19 cellular contexts compared by ENCODE assay signal in the genomic region with DNA sequence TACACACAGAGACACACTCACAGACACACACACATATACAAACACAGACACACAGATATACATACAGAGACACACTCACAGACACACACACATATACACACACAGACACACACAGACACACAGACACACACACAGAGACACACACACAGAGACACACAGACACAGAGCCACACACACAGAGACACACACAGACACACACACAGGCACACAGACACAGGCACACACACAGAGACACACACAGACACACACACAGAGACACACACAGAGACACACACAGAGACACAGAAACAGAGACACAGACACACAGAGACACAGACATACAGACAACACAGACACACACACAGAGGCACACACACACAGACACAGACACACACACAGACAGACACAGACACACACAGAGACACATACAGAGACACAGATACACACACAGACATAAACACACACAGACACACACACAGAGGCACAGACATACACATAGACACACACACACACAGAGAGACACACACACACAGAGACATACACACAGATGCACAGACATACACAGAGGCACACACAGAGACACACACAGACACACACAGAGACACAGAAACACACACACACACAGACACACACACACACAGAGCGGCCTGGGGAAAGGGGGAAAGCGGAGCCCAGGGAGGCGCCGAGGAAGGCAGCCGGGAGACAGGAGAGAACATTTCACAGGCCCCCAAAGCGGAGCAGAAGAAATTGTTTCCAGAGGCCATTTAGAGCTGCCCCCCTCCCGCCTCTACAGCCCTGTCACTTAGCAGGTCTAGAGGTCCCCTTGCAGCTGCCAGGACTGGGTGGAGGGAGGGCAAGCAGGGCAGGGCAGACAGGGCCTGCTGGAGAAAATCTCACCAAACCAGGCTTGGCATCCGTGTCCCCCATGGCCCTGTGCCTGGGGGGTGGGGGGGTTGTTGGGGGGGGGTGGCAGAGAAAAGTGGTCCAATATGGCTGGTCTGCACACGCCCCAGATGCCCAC. TPM values are rescaled to one million over a fixed set of nuclear protein-coding genes. Genes with fewer than 3 reads are reported as not detected.
DNase-seq lines count a peak whose midpoint lies in the region; ATAC-seq, FAIRE-seq and TF ChIP-seq lines count a peak whose summit lies in the region.
"Had no signal": no experiment of that assay in that cellular context is flagged by ENCODE, and none has a peak within 500 bp of the region (broad histone marks: within the 10 kb centered on the region; RNA-seq: fewer than 3 reads in every experiment).

No MANE protein-coding gene starts in this region.

- H3K79me1 ChIP-seq in IMR-90 (ENCODE audit: low read depth in 1 of 2, low read length in 2 of 2) (no peaks in the 10 kb centered on the region), H1 (ENCODE audit: low read depth, low read length) (no peaks in the 10 kb centered on the region)

- no peak overlapping the region for H3K18ac ChIP-seq in IMR-90 (ENCODE audit: low read depth, low read length)
- no peak overlapping the region; the same call in 1 of the 2 replicates for H3K18ac ChIP-seq in H1 (ENCODE audit: extremely low read depth, low read length)

- TF ChIP-seq CTCF in A549 (IDR thresholded peaks at IDR 0.05) (no peak), IMR-90 (conservative IDR thresholded peaks at IDR 0.05; ENCODE audit: low read depth, low read length) (no peak), H1 (IDR thresholded peaks at IDR 0.05; ENCODE audit: control extremely low read depth in 1 of 3, insufficient read depth in 1 of 3, low read depth in 1 of 3, low read length in 3 of 3) (no peak), upper lobe of right lung (IDR thresholded peaks at IDR 0.05) (no peak)

- no peak overlapping the region for H3K4me3 ChIP-seq in A549
- H3K4me3 ChIP-seq in IMR-90 (ENCODE audit: insufficient read depth, low read depth, low read length), result no peak overlapping the region
- H3K4me3 ChIP-seq in H1 (ENCODE audit: extremely low read depth in 1 of 4, insufficient read depth in 2 of 4, low read depth in 3 of 4, low read length in 4 of 4), result no peak overlapping the region
- no peak overlapping the region for H3K4me3 ChIP-seq in upper lobe of right lung
- H3K4me3 ChIP-seq: SJCRH30 had no signal

- FAIRE-seq in A549 (lab: Jason Lieb, UNC) (peak; percentile 74), H1 (lab: Jason Lieb, UNC) (no peak)

- H3K23me2 ChIP-seq in H1 (ENCODE audit: low read depth, low read length), result peaks cover 8% of the 10 kb centered on the region; the same call in 1 of the 2 replicates

- H3K79me2 ChIP-seq in H1 (ENCODE audit: control insufficient read depth in 1 of 2, insufficient read depth in 2 of 2, low read length in 2 of 2), result no peaks in the 10 kb centered on the region; a peak in 1 of 4 replicates

- POLR2A ChIA-PET in A549 (lab: Yijun Ruan, JAX) (no interaction called here), IMR-90 (lab: Charles Lee; ENCODE audit: unreplicated experiment) (no interaction called here), H1 (lab: Charles Lee; ENCODE audit: partially characterized antibody) (no interaction called here)

- CTCF ChIA-PET in A549 (lab: Yijun Ruan, JAX), result no interaction called here
- CTCF ChIA-PET in IMR-90 (lab: Yijun Ruan, JAX), result no interaction called here
- CTCF ChIA-PET in H1 (lab: Charles Lee; ENCODE audit: partially characterized antibody), result interaction anchor here (0.6 kb wide), 1 partner anchor 10 kb away, joined by 3 read pairs; no protein-coding TSS in a partner anchor

- TF ChIP-seq POLR2A in A549 (IDR thresholded peaks at IDR 0.05; ENCODE audit: low read length) (no peak), IMR-90 (IDR thresholded peaks at IDR 0.05; ENCODE audit: low read depth, low read length) (no peak), H1 (IDR thresholded peaks at IDR 0.05; ENCODE audit: control extremely low read depth in 1 of 2, low read depth in 2 of 2, low read length in 2 of 2) (no peak)

- H2BK15ac ChIP-seq in IMR-90 (ENCODE audit: low read depth, low read length) (no peak overlapping the region), H1 (ENCODE audit: low read length) (no peak overlapping the region)

- intact Hi-C loops in IMR-90 (cut with micrococcal nuclease) (no loop called here), upper lobe of right lung (cut with DNase I) (no loop called here)

- dilution Hi-C loops in IMR-90 (cut with HindIII; ENCODE audit: low sequenced_read_pairs, unreplicated experiment), result no loop called here

- in situ Hi-C loops in IMR-90 (cut with MboI; ENCODE audit: low sequenced_read_pairs), result no loop called here

- H2AFZ ChIP-seq in IMR-90 (replicated peaks; ENCODE audit: low read length, poor library complexity) (no peak overlapping the region), H1 (ENCODE audit: low read length) (no peak overlapping the region)

- ATAC-seq in A549 (no peak), IMR-90 (ENCODE audit: low read depth) (no peak), HG02610 (IDR thresholded peaks at IDR 0.05; ENCODE audit: unreplicated experiment) (no peak), HG02798 (IDR thresholded peaks at IDR 0.05; ENCODE audit: poor library complexity, unreplicated experiment) (no peak), upper lobe of right lung (no peak)

- no peak overlapping the region for H4K8ac ChIP-seq in IMR-90 (ENCODE audit: low read depth in 2 of 2, low read length in 2 of 2)
- H4K8ac ChIP-seq in H1 (ENCODE audit: extremely low read depth, insufficient read depth, low read length), result no peak overlapping the region

- H3K23ac ChIP-seq in IMR-90 (ENCODE audit: low read depth, low read length), result no peak overlapping the region
- H3K23ac ChIP-seq in H1 (ENCODE audit: insufficient read length), result no peak overlapping the region

- DNase-seq in A549 (ENCODE audit: low read depth in 1 of 2, low spot score in 1 of 2) (no peak), IMR-90 (no peak), H1 (ENCODE audit: low read depth in 1 of 2, low spot score in 2 of 2) (peak in 1 of 2 experiments; percentile 37), retina (peak; percentile 21), NCI-H748 (lab: John Stamatoyannopoulos, UW; ENCODE audit: unreplicated experiment) (no peak), upper lobe of right lung (no peak)
- DNase-seq: C1 segment of cervical spinal cord, DMS 273 treated with DMSO at 0.1 percent for 48 hours, GF-D8, H7, NCI-H1105, NCI-H1694 treated with DMSO at 0.1 percent for 48 hours, NCI-H226, OCI-M1, RPMI8226, SJCRH30 had no signal

- H2AK5ac ChIP-seq in IMR-90 (ENCODE audit: low read depth, low read length) (no peak overlapping the region), H1 (ENCODE audit: low read depth, low read length) (peak overlapping the region; percentile 83; the same call in 1 of the 2 replicates)

- H2BK20ac ChIP-seq in IMR-90 (ENCODE audit: low read depth, low read length) (no peak overlapping the region), H1 (ENCODE audit: low read length) (no peak overlapping the region; the same call in 1 of the 2 replicates)

- H3K27ac ChIP-seq in A549 (no peak overlapping the region), IMR-90 (ENCODE audit: insufficient read depth, low read length) (no peak overlapping the region), H1 (ENCODE audit: low read depth, low read length) (no peak overlapping the region), upper lobe of right lung (no peak overlapping the region)
- H3K27ac ChIP-seq: SJCRH30 had no signal

- no peak overlapping the region for H2BK120ac ChIP-seq in IMR-90 (ENCODE audit: low read depth, low read length)
- no peak overlapping the region for H2BK120ac ChIP-seq in H1 (replicated peaks; ENCODE audit: low read depth, low read length)

- BruUV-seq in IMR-90 (replicated peaks; lab: Mats Ljungman, UMichigan), result no TSS peak

- no peak overlapping the region for H4K91ac ChIP-seq in IMR-90 (ENCODE audit: insufficient read depth, low read depth, low read length)
- no peak overlapping the region for H4K91ac ChIP-seq in H1 (replicated peaks; ENCODE audit: insufficient read length, low read length)

- TF ChIP-seq RAD21 in A549 (conservative IDR thresholded peaks at IDR 0.05 in 1 of 2, IDR thresholded peaks at IDR 0.05 in 1 of 2) (no peak), IMR-90 (IDR thresholded peaks at IDR 0.05; ENCODE audit: low read length) (no peak), H1 (IDR thresholded peaks at IDR 0.05 in 1 of 2, conservative IDR thresholded peaks at IDR 0.05 in 1 of 2; ENCODE audit: low read depth in 2 of 2, low read length in 2 of 2) (no peak)

- H3K4me2 ChIP-seq in A549 (no peak overlapping the region), IMR-90 (ENCODE audit: low read depth, low read length) (no peak overlapping the region), H1 (ENCODE audit: insufficient read depth in 1 of 2, low read depth in 2 of 2, low read length in 2 of 2) (no peak overlapping the region)

- H3K9ac ChIP-seq in IMR-90 (ENCODE audit: low read depth, low read length), result no peak overlapping the region
- H3K9ac ChIP-seq in H1 (replicated peaks in 1 of 4; ENCODE audit: extremely low read depth in 1 of 4, low read depth in 3 of 4, low read length in 3 of 4), result 0 out of 7 replicates have a peak overlapping the region, but pooled peaks of 1 of the 4 experiments have one; percentile 21

- H4K5ac ChIP-seq in IMR-90 (ENCODE audit: low read depth, low read length), result no peak overlapping the region
- no peak overlapping the region for H4K5ac ChIP-seq in H1 (ENCODE audit: insufficient read length, low read depth, low read length)

- no peak overlapping the region for H2AK9ac ChIP-seq in IMR-90 (replicated peaks; ENCODE audit: low read depth, low read length, poor library complexity)

- H3K9me3 ChIP-seq in A549, result peaks cover 26% of the 10 kb centered on the region
- peaks cover 11% of the 10 kb centered on the region for H3K9me3 ChIP-seq in IMR-90 (ENCODE audit: control insufficient read depth, insufficient read depth, low read length)
- peaks cover 0 to 4% of the 10 kb centered on the region in 2 experiments; a peak in 1 of 4 replicates for H3K9me3 ChIP-seq in H1 (ENCODE audit: insufficient read depth in 2 of 2, low read depth in 1 of 2, low read length in 1 of 2)
- H3K9me3 ChIP-seq in upper lobe of right lung, result no peaks in the 10 kb centered on the region
- H3K9me3 ChIP-seq: SJCRH30 had no signal

- TF ChIP-seq EP300 in A549 (IDR thresholded peaks at IDR 0.05) (no peak), H1 (IDR thresholded peaks at IDR 0.05; ENCODE audit: borderline replicate concordance in 1 of 2, low read depth in 2 of 2, low read length in 2 of 2) (no peak)

- H3K9me1 ChIP-seq in IMR-90 (ENCODE audit: insufficient read depth, low read length), result no peaks in the 10 kb centered on the region

- H3K27me3 ChIP-seq in IMR-90 (ENCODE audit: control insufficient read depth, insufficient read depth, low read length), result no peaks in the 10 kb centered on the region; the same call in 1 of the 2 replicates
- no peaks in the 10 kb centered on the region for H3K27me3 ChIP-seq in H1 (replicated peaks in 1 of 4; ENCODE audit: control insufficient read depth in 3 of 4, extremely low read depth in 1 of 4, insufficient read depth in 3 of 4, low read length in 3 of 4)
- no peaks in the 10 kb centered on the region for H3K27me3 ChIP-seq in upper lobe of right lung
- H3K27me3 ChIP-seq: SJCRH30 had no signal

- no peaks in the 10 kb centered on the region for H4K20me1 ChIP-seq in IMR-90 (ENCODE audit: insufficient read depth, low read length)
- peaks cover 0 to 6% of the 10 kb centered on the region in 2 experiments for H4K20me1 ChIP-seq in H1 (replicated peaks in 1 of 2; ENCODE audit: control insufficient read depth in 1 of 2, insufficient read depth in 2 of 2, low read length in 2 of 2)

- H3K14ac ChIP-seq in IMR-90 (replicated peaks; ENCODE audit: low read depth, low read length) (no peak overlapping the region), H1 (ENCODE audit: insufficient read length) (no peak overlapping the region)

- H3K56ac ChIP-seq in IMR-90 (ENCODE audit: extremely low read depth, insufficient read depth, low read length), result no peak overlapping the region
- H3K56ac ChIP-seq in H1 (replicated peaks; ENCODE audit: insufficient read length, low read depth, low read length), result peak overlapping the region; percentile 82

- H2BK12ac ChIP-seq in H1 (ENCODE audit: low read depth, low read length), result 0 out of 2 replicates have a peak overlapping the region, but pooled peaks have one; percentile 12

- H3K4me1 ChIP-seq in A549, result no peaks in the 10 kb centered on the region
- H3K4me1 ChIP-seq in IMR-90 (ENCODE audit: control insufficient read depth, insufficient read depth, low read length), result no peaks in the 10 kb centered on the region
- no peaks in the 10 kb centered on the region for H3K4me1 ChIP-seq in H1 (replicated peaks in 1 of 4; ENCODE audit: control insufficient read depth in 3 of 4, insufficient read depth in 4 of 4, low read length in 3 of 4)
- no peaks in the 10 kb centered on the region for H3K4me1 ChIP-seq in upper lobe of right lung
- H3K4me1 ChIP-seq: SJCRH30 had no signal

- H2BK5ac ChIP-seq in IMR-90 (ENCODE audit: low read depth, low read length, poor library complexity, severe bottlenecking), result peak overlapping the region; percentile 77
- no peak overlapping the region for H2BK5ac ChIP-seq in H1 (ENCODE audit: low read depth, low read length)

- H3K36me3 ChIP-seq in IMR-90 (ENCODE audit: control insufficient read depth, insufficient read depth, low read length) (no peaks in the 10 kb centered on the region), H1 (ENCODE audit: control insufficient read depth in 2 of 4, insufficient read depth in 4 of 4, low read length in 3 of 4) (no peaks in the 10 kb centered on the region), upper lobe of right lung (no peaks in the 10 kb centered on the region)
- H3K36me3 ChIP-seq: SJCRH30 had no signal

- WGBS in A549 (ENCODE audit: missing lambda C conversion rate), result 81% methylated on average over 8 of the region's 9 CpGs
- no CpG with 5 or more reads among the region's 9 CpGs for WGBS in IMR-90 (ENCODE audit: extremely low coverage in 2 of 2, insufficient read length in 1 of 2), 2 experiments
- 88% methylated on average over 9 of the region's 9 CpGs; no CpG with 5 or more reads in 1 of the 2 experiments for WGBS in H1 (ENCODE audit: extremely low coverage in 1 of 2, insufficient coverage in 1 of 2, insufficient read length in 1 of 2, insufficient replicate concordance in 2 of 2, low coverage in 1 of 2, low lambda C conversion rate in 2 of 2, missing lambda C conversion rate in 1 of 2), 2 experiments

- no peak overlapping the region for H3K4ac ChIP-seq in IMR-90 (ENCODE audit: low read depth, low read length)
- H3K4ac ChIP-seq in H1 (replicated peaks; ENCODE audit: insufficient read length, low read depth, low read length), result no peak overlapping the region

RNA-seq across cellular contexts. Expression of a gene that starts 38.9 kb away (rescaled TPM):
- polyA plus RNA-seq in A549 (2011; rRNA removed), result 9.1 and 16.0 TPM in 2 replicates
- polyA plus RNA-seq in A549 (2012; cell fraction: cytosol; rRNA removed), result 1.5 and 1.7 TPM in 2 replicates
- polyA plus RNA-seq in A549 (2012; cell fraction: nucleus; rRNA removed), result 2.2 and 3.2 TPM in 2 replicates
- polyA plus RNA-seq in A549 (2017; fragmentation: RNase III; extraction: RNeasy Plus Mini Kit Qiagen cat#74134 plus additional on column Dnase treatment), result 1.4 to 5.5 TPM (median 3.1 TPM) in 3 replicates
- polyA minus RNA-seq in A549 (2011; rRNA and poly(A)+ RNA removed), result 7.8 and 9.9 TPM in 2 replicates
- total RNA-seq in IMR-90 (2012; rRNA removed), result under 0.01 and 0.36 TPM in 2 replicates
- 0.33 and 0.48 TPM in 2 replicates for polyA plus RNA-seq in IMR-90 (2012; rRNA removed)
- 0.37 and 0.42 TPM in 2 replicates for polyA plus RNA-seq in IMR-90 (2012; cell fraction: cytosol; rRNA removed)
- 0.25 and 0.45 TPM in 2 replicates for polyA plus RNA-seq in IMR-90 (2012; cell fraction: nucleus; rRNA removed; ENCODE audit: low replicate concordance)
- not detected in 2 replicates for total RNA-seq in H1 (2021; fragmentation: NEBNext Ultra II Directional; extraction: Animal tissue kit (Norgen Biotek cat#: 25700))
- not detected in 2 replicates for polyA plus RNA-seq in H1 (2011; rRNA removed)
- 0.30 TPM for polyA plus RNA-seq in H1 (2011; cell fraction: cytosol; rRNA removed)
- polyA plus RNA-seq in H1 (2011; cell fraction: nucleus; rRNA removed), result not detected
- polyA plus RNA-seq in H1 (2012, experiment 1 of 2), result not detected in 4 replicates
- 0.17 TPM for polyA plus RNA-seq in H1 (2012, experiment 2 of 2)
- not detected for polyA plus RNA-seq in H1 (2013, experiment 1 of 2)
- polyA plus RNA-seq in H1 (2013, experiment 2 of 2), result not detected
- not detected in 2 replicates for polyA minus RNA-seq in H1 (2011; rRNA and poly(A)+ RNA removed)
- polyA minus RNA-seq in H1 (2011; cell fraction: cytosol; rRNA and poly(A)+ RNA removed), result not detected
- not detected for polyA minus RNA-seq in H1 (2011; cell fraction: nucleus; rRNA and poly(A)+ RNA removed)
- total RNA-seq in upper lobe of right lung, result 36.4 TPM
- total RNA-seq: H7, SJCRH30 had no signal
- polyA plus RNA-seq: IgD-negative memory B cell had no signal

Comparison
In these comparisons a context has a peak if more than half of its experiments do, and no peak if none do; other contexts are left out.
1. RNA of a gene that starts 38.9 kb away (total RNA-seq): 36.4 TPM in upper lobe of right lung (single experiment); under 0.01 to 0.36 TPM in IMR-90 and not detected in H1; every median in the first group is over 10 times any median in the second.